16 cellular contexts compared by ENCODE assay signal in genomic region chr7:24325708-24326107, GRCh38. TPM values are rescaled to one million over a fixed set of nuclear protein-coding genes. Genes with fewer than 3 reads are reported as not detected.
A peak's percentile ranks its signal among the peaks of the same experiment; 100 is the strongest.
DNase-seq lines count a peak whose midpoint lies in the region; ATAC-seq and TF ChIP-seq lines count a peak whose summit lies in the region.
"Had no signal": no experiment of that assay in that cellular context is flagged by ENCODE, and none has a peak within 500 bp of the region (broad histone marks: within the 10 kb centered on the region; RNA-seq: fewer than 3 reads in every experiment).

No MANE protein-coding gene starts in this region.

- no peaks in the 10 kb centered on the region for H4K20me1 ChIP-seq in OCI-LY3 (ENCODE audit: insufficient read depth, low read length)

- H3K36me3 ChIP-seq in OCI-LY3 (replicated peaks; ENCODE audit: low read depth, low read length) (no peaks in the 10 kb centered on the region), H7 (replicated peaks; ENCODE audit: control insufficient read depth, insufficient read depth, low read length) (no peaks in the 10 kb centered on the region)

- H3K27ac ChIP-seq in OCI-LY3 (ENCODE audit: low read length), result no peak overlapping the region

- H3K4me1 ChIP-seq in OCI-LY3 (ENCODE audit: low read length), result peaks cover 13% of the 10 kb centered on the region

- no peak overlapping the region for H3K4me3 ChIP-seq in OCI-LY3 (ENCODE audit: low read length)
- no peak overlapping the region for H3K4me3 ChIP-seq in H7 (ENCODE audit: insufficient read depth, low read depth, low read length)
- H3K4me3 ChIP-seq: K562 had no signal

- no peak overlapping the region for H3K9ac ChIP-seq in OCI-LY3 (ENCODE audit: low read length)

- TF ChIP-seq CTCF in OCI-LY3 (IDR thresholded peaks at IDR 0.05; ENCODE audit: low read depth, low read length), result no peak

- H3K27me3 ChIP-seq in OCI-LY3 (ENCODE audit: low read depth, low read length), result no peaks in the 10 kb centered on the region
- no peaks in the 10 kb centered on the region for H3K27me3 ChIP-seq in H7 (ENCODE audit: control insufficient read depth, insufficient read depth, low read length)

- 0 out of 2 replicates have a peak overlapping the region, but pooled peaks have one; percentile 9 for H3K4me2 ChIP-seq in OCI-LY3 (ENCODE audit: low read length)

- ATAC-seq in GM18499 (IDR thresholded peaks at IDR 0.05; ENCODE audit: insufficient read depth, unreplicated experiment), result peak; percentile 69
- peak; percentile 61 for ATAC-seq in GM19463 (IDR thresholded peaks at IDR 0.05; ENCODE audit: unreplicated experiment)
- ATAC-seq in HG02938 (IDR thresholded peaks at IDR 0.05; ENCODE audit: unreplicated experiment), result peak; percentile 74
- no peak for ATAC-seq in activated CD4-positive, CD25-positive, alpha-beta regulatory T cell treated with anti-CD3 and anti-CD28 coated beads, Interleukin-2, amount 50 U/mL, for 24 hours
- ATAC-seq: K562, Panc1 had no signal

- DNase-seq in amygdala (lab: John Stamatoyannopoulos, UW) (no peak), dedifferentiated amniotic fluid mesenchymal stem cell (ENCODE audit: extremely low spot score) (no peak), H7 (no peak)
- DNase-seq: activated CD8-positive, alpha-beta memory T cell treated with anti-CD3 and anti-CD28 coated beads for 24 hours; activated naive CD8-positive, alpha-beta T cell treated with anti-CD3 and anti-CD28 coated beads for 36 hours; dermis blood vessel endothelial cell; NCI-H2171 treated with DMSO at 0.1 percent for 48 hours; trophoblast cell had no signal

- no peaks in the 10 kb centered on the region for H3K9me3 ChIP-seq in OCI-LY3 (ENCODE audit: insufficient read depth, low read length)

- H2AFZ ChIP-seq in OCI-LY3 (ENCODE audit: low read depth, low read length), result no peak overlapping the region

- no peaks in the 10 kb centered on the region for H3K79me2 ChIP-seq in OCI-LY3 (ENCODE audit: low read length)

RNA-seq across cellular contexts. Expression of gene NPY, which starts 41.7 kb away (rescaled TPM):
- total RNA-seq in H7 (2014; rRNA removed; shearing (Covaris generic)), result not detected in 2 replicates
- total RNA-seq: activated naive CD8-positive, alpha-beta T cell treated with anti-CD3 and anti-CD28 coated beads for 36 hours; dermis blood vessel endothelial cell; fibroblast of villous mesenchyme; K562 had no signal

Comparison
In these comparisons a context has a peak if more than half of its experiments do, and no peak if none do; other contexts are left out.
1. ATAC-seq: peak in GM18499 (single experiment), GM19463 (single experiment) and HG02938 (single experiment); none in activated CD4-positive, CD25-positive, alpha-beta regulatory T cell treated with anti-CD3 and anti-CD28 coated beads, Interleukin-2, amount 50 U/mL, for 24 hours (0 of 2).